8 cellular contexts compared by ENCODE assay signal in the genomic region with DNA sequence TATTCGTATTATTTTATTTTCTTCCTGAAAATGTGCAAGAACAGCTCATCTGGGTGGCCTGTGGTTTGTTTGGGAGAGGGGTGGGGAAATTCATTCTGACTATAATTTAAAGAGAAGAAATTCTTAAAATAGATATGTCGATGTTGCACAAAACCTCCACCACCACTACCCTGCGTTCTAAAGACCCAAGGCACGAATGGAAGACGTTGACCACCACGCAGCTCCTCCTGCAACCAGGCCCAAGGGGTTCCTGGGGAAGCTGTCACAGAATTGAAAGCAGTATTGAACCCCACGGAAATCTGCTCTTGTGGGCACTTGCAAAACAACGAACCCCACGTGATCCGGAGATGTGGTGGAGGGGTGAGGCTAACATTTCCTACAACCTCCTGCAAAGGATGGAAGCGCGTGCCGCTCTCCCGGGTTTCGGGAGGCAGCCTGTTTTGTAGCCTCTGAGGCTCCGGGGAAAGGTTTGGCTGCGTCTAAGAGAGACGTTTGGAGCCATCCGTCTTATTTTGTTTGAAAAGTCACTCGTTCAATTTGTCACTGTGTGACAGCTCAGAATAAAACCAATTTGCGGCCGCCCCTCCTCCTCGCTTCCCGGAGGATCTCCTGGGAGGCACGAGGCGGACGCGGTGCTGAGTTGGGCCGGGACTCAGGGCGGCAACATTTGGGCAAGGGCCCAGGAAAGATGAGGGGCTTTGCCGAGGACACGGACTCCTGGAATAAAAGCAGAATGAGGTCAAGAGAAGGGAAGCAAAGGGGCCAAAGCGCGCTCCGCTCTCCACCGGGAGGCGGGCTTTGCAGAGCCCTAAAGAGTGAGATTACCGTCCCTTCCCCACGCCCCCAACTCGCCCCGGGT. TPM values are rescaled to one million over a fixed set of nuclear protein-coding genes. Genes with fewer than 3 reads are reported as not detected.
A peak's percentile ranks its signal among the peaks of the same experiment; 100 is the strongest.
DNase-seq lines count a peak whose midpoint lies in the region; ATAC-seq, FAIRE-seq and TF ChIP-seq lines count a peak whose summit lies in the region.

No MANE protein-coding gene starts in this region.

- H2AFZ ChIP-seq in astrocyte (ENCODE audit: low read depth, low read length) = peak overlapping the region; percentile 84

- H3K79me2 ChIP-seq in astrocyte (ENCODE audit: insufficient read depth, low read length) = no peaks in the 10 kb centered on the region

- peak; percentile 7 for ATAC-seq in HG03565 (IDR thresholded peaks at IDR 0.05; ENCODE audit: unreplicated experiment)
- peak in 2 of 4 donors; percentile 3 to 18 for ATAC-seq in right lobe of liver

- H3K4me3 ChIP-seq in astrocyte (ENCODE audit: insufficient read depth, low read depth, low read length) = peak overlapping the region; percentile 65
- peak overlapping the region; percentile 81 to 93 (median 83) for H3K4me3 ChIP-seq in right lobe of liver

- H3K4me3 Mint-ChIP-seq in astrocyte (ENCODE audit: unreplicated experiment) = peak overlapping the region; percentile 87
- peak overlapping the region; percentile 84 for H3K4me3 Mint-ChIP-seq in type B pancreatic cell

- no peak for FAIRE-seq in astrocyte (lab: Jason Lieb, UNC)

- TF ChIP-seq POLR2A in right lobe of liver (IDR thresholded peaks at IDR 0.05) = peak; percentile 8

- H3K9me3 ChIP-seq in astrocyte (ENCODE audit: insufficient read depth, low read depth, low read length) (peaks cover 5% of the 10 kb centered on the region), right lobe of liver (no peaks in the 10 kb centered on the region)

- peaks cover 5% of the 10 kb centered on the region for H3K36me3 Mint-ChIP-seq in astrocyte (ENCODE audit: low read depth, unreplicated experiment)
- no peaks in the 10 kb centered on the region for H3K36me3 Mint-ChIP-seq in type B pancreatic cell

- H3K36me3 ChIP-seq in astrocyte (ENCODE audit: insufficient read depth, low read length) = no peaks in the 10 kb centered on the region
- H3K36me3 ChIP-seq in right lobe of liver = peaks cover 0 to 10% (median 1%) of the 10 kb centered on the region in 4 donors

- H3K27ac ChIP-seq in astrocyte (ENCODE audit: low read depth, low read length) (peak overlapping the region; percentile 34), right lobe of liver (peak overlapping the region; percentile 95 to 99 (median 99))

- WGBS in right lobe of liver (ENCODE audit: insufficient coverage, low coverage, low lambda C conversion rate, missing lambda C conversion rate) = 8% methylated on average over 32 of the region's 41 CpGs

- H3K27me3 Mint-ChIP-seq in astrocyte (ENCODE audit: low read depth, unreplicated experiment) = peaks cover 82% of the 10 kb centered on the region
- H3K27me3 Mint-ChIP-seq in type B pancreatic cell = peaks cover 95% of the 10 kb centered on the region

- DNase-seq in DMS53 (lab: John Stamatoyannopoulos, UW) = peak; percentile 42
- DNase-seq in DMS53 treated with DMSO at 0.1 percent for 48 hours (lab: John Stamatoyannopoulos, UW; ENCODE audit: unreplicated experiment) = no peak
- DNase-seq in astrocyte (ENCODE audit: low read depth) = no peak
- peak in 2 of 3 donors; percentile 54 to 68 for DNase-seq in right lobe of liver
- no peak for DNase-seq in type B pancreatic cell (ENCODE audit: extremely low spot score, unreplicated experiment)
- no peak for DNase-seq in kidney glomerular epithelial cell (lab: John Stamatoyannopoulos, UW)
- no peak for DNase-seq in stimulated activated CD4-positive, alpha-beta T cell treated with anti-CD3 and anti-CD28 coated beads, Interleukin-4, amount 100 ng/mL, for 24 hours

- H3K27me3 ChIP-seq in astrocyte (ENCODE audit: insufficient read depth, low read length) (peaks cover 22% of the 10 kb centered on the region), right lobe of liver (no peaks in the 10 kb centered on the region)

- peak overlapping the region; percentile 85 for H3K9ac ChIP-seq in astrocyte (ENCODE audit: low read length)

- TF ChIP-seq CTCF in astrocyte (IDR thresholded peaks at IDR 0.05; ENCODE audit: insufficient read depth, low read depth, low read length) (no peak), right lobe of liver (IDR thresholded peaks at IDR 0.05) (no peak), type B pancreatic cell (conservative IDR thresholded peaks at IDR 0.05) (no peak)

- intact Hi-C loops in right lobe of liver (cut with DNase I) = no loop called here

- H4K20me1 ChIP-seq in astrocyte (ENCODE audit: insufficient read depth, low read length) = no peaks in the 10 kb centered on the region

- H3K9me3 Mint-ChIP-seq in astrocyte (ENCODE audit: unreplicated experiment) = peaks cover 11% of the 10 kb centered on the region
- no peaks in the 10 kb centered on the region for H3K9me3 Mint-ChIP-seq in type B pancreatic cell

- peak overlapping the region; percentile 93 for H3K4me2 ChIP-seq in astrocyte (ENCODE audit: low read length)

- H3K27ac Mint-ChIP-seq in astrocyte (ENCODE audit: unreplicated experiment) = no peak overlapping the region
- peak overlapping the region; percentile 69 for H3K27ac Mint-ChIP-seq in type B pancreatic cell

- H3K4me1 ChIP-seq in astrocyte (ENCODE audit: insufficient read depth, low read length) = peaks cover 4% of the 10 kb centered on the region
- H3K4me1 ChIP-seq in right lobe of liver = peaks cover 0 to 45% (median 20%) of the 10 kb centered on the region in 4 donors

- H3K4me1 Mint-ChIP-seq in astrocyte (ENCODE audit: low read depth, unreplicated experiment) (peaks cover 10% of the 10 kb centered on the region), type B pancreatic cell (ENCODE audit: unreplicated experiment) (peaks cover 24% of the 10 kb centered on the region)

RNA-seq across cellular contexts. Expression of a gene that starts 0.8 kb away (rescaled TPM):
- total RNA-seq in astrocyte (1.4 and 2.1 TPM in 2 replicates), right lobe of liver (10 to 100 TPM in 2 of 6 experiments, 1 to 10 TPM in 4; 5.5 to 10.8 (median 6.7) TPM), type B pancreatic cell (ENCODE audit: low replicate concordance) (0.64 and 2.3 TPM in 2 replicates)

Comparison
In these comparisons a context has a peak if more than half of its experiments do, and no peak if none do; other contexts are left out.
1. DNase-seq: peak in DMS53 (single experiment) and right lobe of liver (2 of 3); none in DMS53 treated with DMSO at 0.1 percent for 48 hours (single experiment), astrocyte (single experiment), type B pancreatic cell (single experiment), kidney glomerular epithelial cell (single experiment) and stimulated activated CD4-positive, alpha-beta T cell treated with anti-CD3 and anti-CD28 coated beads, Interleukin-4, amount 100 ng/mL, for 24 hours (single experiment).